ENCODE assay signal across 12 cellular contexts in the genomic region with DNA sequence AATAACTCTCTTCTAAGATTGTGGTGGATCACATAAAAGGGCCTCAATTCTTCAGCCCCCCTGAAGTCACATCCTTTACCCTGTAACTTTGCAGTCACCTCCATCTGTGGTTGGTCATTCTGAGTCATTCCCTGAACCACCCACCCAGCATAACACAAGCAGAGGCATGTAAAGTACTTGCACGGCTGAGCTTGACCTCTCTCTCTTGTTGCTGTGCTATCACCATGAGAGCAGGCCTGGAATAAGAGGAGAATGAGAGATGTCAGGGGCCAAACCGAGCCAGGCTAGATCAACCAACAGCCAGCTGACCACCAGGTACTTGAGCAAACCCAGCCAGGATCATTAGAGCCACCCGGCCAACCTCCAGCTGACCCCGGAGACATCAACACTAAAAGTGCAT. TPM values are rescaled to one million over a fixed set of nuclear protein-coding genes. Genes with fewer than 3 reads are reported as not detected.
DNase-seq lines count a peak whose midpoint lies in the region; ATAC-seq and TF ChIP-seq lines count a peak whose summit lies in the region.
"Had no signal": no experiment of that assay in that cellular context is flagged by ENCODE, and none has a peak within 500 bp of the region (broad histone marks: within the 10 kb centered on the region; RNA-seq: fewer than 3 reads in every experiment).

No MANE protein-coding gene starts in this region.

- no peak overlapping the region for H3K4me3 Mint-ChIP-seq in progenitor cell of endocrine pancreas (ENCODE audit: low read depth)

- H3K36me3 Mint-ChIP-seq in progenitor cell of endocrine pancreas (ENCODE audit: insufficient read depth) = no peaks in the 10 kb centered on the region

- peaks cover 3% of the 10 kb centered on the region for H3K9me3 Mint-ChIP-seq in progenitor cell of endocrine pancreas (ENCODE audit: low read depth)

- H3K4me1 Mint-ChIP-seq in progenitor cell of endocrine pancreas (ENCODE audit: low read depth) = no peaks in the 10 kb centered on the region

- H3K27me3 Mint-ChIP-seq in progenitor cell of endocrine pancreas = no peaks in the 10 kb centered on the region

- H3K27ac Mint-ChIP-seq in progenitor cell of endocrine pancreas = no peak overlapping the region

- no peak overlapping the region for H3K4me3 ChIP-seq in astrocyte of the spinal cord (ENCODE audit: low read depth, low read length)
- H3K4me3 ChIP-seq: BLaER1, gastrocnemius medialis had no signal

- DNase-seq in A172 (ENCODE audit: low spot score) (peak; percentile 82), astrocyte of the spinal cord (ENCODE audit: low read depth, low spot score) (peak; percentile 91), progenitor cell of endocrine pancreas (ENCODE audit: low spot score, unreplicated experiment) (no peak), NCI-H446 (lab: John Stamatoyannopoulos, UW) (no peak)
- DNase-seq: activated CD4-positive, CD25-positive, alpha-beta regulatory T cell treated with anti-CD3 and anti-CD28 coated beads, Interleukin-2, amount 50 U/mL, for 72 hours; gastrocnemius medialis; right cardiac atrium had no signal

- in situ Hi-C loops in astrocyte of the spinal cord (cut with HindIII; ENCODE audit: low sequenced_read_pairs) = no loop called here

- no peak for TF ChIP-seq CTCF in astrocyte of the spinal cord (IDR thresholded peaks at IDR 0.05; ENCODE audit: low read depth, low read length)
- TF ChIP-seq CTCF in progenitor cell of endocrine pancreas (IDR thresholded peaks at IDR 0.05; ENCODE audit: unreplicated experiment) = no peak

- ATAC-seq in GM19043 (IDR thresholded peaks at IDR 0.05; ENCODE audit: low read depth, unreplicated experiment) (peak; percentile 50), HG03139 (IDR thresholded peaks at IDR 0.05; ENCODE audit: unreplicated experiment) (peak; percentile 53), HG02763 (IDR thresholded peaks at IDR 0.05; ENCODE audit: unreplicated experiment) (no peak)
- no peak for ATAC-seq in activated CD4-positive, CD25-positive, alpha-beta regulatory T cell treated with anti-CD3 and anti-CD28 coated beads, Interleukin-2, amount 50 U/mL, for 24 hours
- ATAC-seq: gastrocnemius medialis, right cardiac atrium had no signal

RNA-seq across cellular contexts. Expression of gene STK17A, which starts 13.5 kb away (rescaled TPM):
- total RNA-seq in A172 (2014; rRNA removed; shearing (Covaris generic)) = 74.6 and 97.8 TPM in 2 replicates
- total RNA-seq in progenitor cell of endocrine pancreas = 23.0 and 23.9 TPM in 2 replicates

Comparison
In these comparisons a context has a peak if more than half of its experiments do, and no peak if none do; other contexts are left out.
1. DNase-seq: peak in A172 (single experiment) and astrocyte of the spinal cord (single experiment); none in progenitor cell of endocrine pancreas (single experiment) and NCI-H446 (0 of 2).
2. ATAC-seq: peak in GM19043 (single experiment) and HG03139 (single experiment); none in HG02763 (single experiment) and activated CD4-positive, CD25-positive, alpha-beta regulatory T cell treated with anti-CD3 and anti-CD28 coated beads, Interleukin-2, amount 50 U/mL, for 24 hours (0 of 2).